In the genomic region with DNA sequence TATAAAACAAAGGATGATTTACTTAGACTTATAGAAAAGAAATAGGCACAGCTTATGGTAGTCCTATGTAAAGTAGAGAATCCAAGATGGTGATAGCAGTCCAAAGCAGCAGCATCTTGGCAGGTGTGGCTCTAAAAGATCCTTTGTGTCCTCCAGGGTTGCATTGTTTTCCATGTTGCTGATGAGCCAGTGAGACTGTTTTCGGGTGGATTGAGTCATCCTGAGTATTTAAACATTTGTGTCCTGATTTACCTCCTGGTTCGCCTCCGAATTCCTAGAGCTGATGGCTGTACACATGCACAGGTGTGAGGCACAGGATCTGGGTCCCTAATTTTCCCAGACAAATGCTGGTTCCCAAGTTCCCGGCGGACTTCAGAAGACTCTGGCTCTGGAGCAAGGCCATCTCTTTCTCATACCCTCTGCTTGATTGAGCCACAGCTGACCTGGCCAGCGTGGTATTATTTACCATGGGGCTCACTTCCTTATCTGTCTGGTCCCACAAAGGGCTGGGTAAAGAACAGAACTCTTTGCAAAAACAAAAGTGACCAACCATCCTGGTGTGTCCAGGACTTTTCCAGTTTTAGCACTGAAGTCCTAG, we compare ENCODE assay signal across 11 cellular contexts. TPM values are rescaled to one million over a fixed set of nuclear protein-coding genes. Genes with fewer than 3 reads are reported as not detected.
DNase-seq lines count a peak whose midpoint lies in the region; ATAC-seq and TF ChIP-seq lines count a peak whose summit lies in the region.
"Had no signal": no experiment of that assay in that cellular context is flagged by ENCODE, and none has a peak within 500 bp of the region (broad histone marks: within the 10 kb centered on the region; RNA-seq: fewer than 3 reads in every experiment).

No MANE protein-coding gene starts in this region.

- H3K4me1 ChIP-seq in OCI-LY3 (ENCODE audit: low read length) (peaks cover 26% of the 10 kb centered on the region), sigmoid colon (peaks cover 0 to 21% (median 9%) of the 10 kb centered on the region in 4 donors)

- peaks cover 3% of the 10 kb centered on the region for H3K9me3 Mint-ChIP-seq in osteocyte (ENCODE audit: unreplicated experiment)
- H3K9me3 Mint-ChIP-seq: dendritic cell treated with granulocyte-macrophage colony-stimulating factor and Interleukin-4, amounts not matched to agents 40 ng/mL and 50 ng/mL, for 4 days; nephron had no signal

- no peak for ATAC-seq in HG03159 (IDR thresholded peaks at IDR 0.05; ENCODE audit: unreplicated experiment)
- ATAC-seq: activated CD4-positive, CD25-positive, alpha-beta regulatory T cell treated with anti-CD3 and anti-CD28 coated beads, Interleukin-2, amount 50 U/mL, for 24 hours had no signal

- no peak for TF ChIP-seq EP300 in sigmoid colon (IDR thresholded peaks at IDR 0.05)

- H3K36me3 Mint-ChIP-seq in osteocyte (ENCODE audit: unreplicated experiment): peaks cover 46% of the 10 kb centered on the region

- H3K27me3 Mint-ChIP-seq in osteocyte (ENCODE audit: unreplicated experiment): no peaks in the 10 kb centered on the region

- H3K9me3 ChIP-seq in OCI-LY3 (ENCODE audit: insufficient read depth, low read length): no peaks in the 10 kb centered on the region
- H3K9me3 ChIP-seq in sigmoid colon: no peaks in the 10 kb centered on the region

- H3K36me3 ChIP-seq in OCI-LY3 (replicated peaks; ENCODE audit: low read depth, low read length) (no peaks in the 10 kb centered on the region), sigmoid colon (peaks cover 0 to 7% (median 0%) of the 10 kb centered on the region in 4 donors)

- TF ChIP-seq CTCF in OCI-LY3 (IDR thresholded peaks at IDR 0.05; ENCODE audit: low read depth, low read length): no peak
- TF ChIP-seq CTCF in osteocyte (IDR thresholded peaks at IDR 0.05): no peak
- TF ChIP-seq CTCF in sigmoid colon (IDR thresholded peaks at IDR 0.05): no peak

- DNase-seq in AG20443 (ENCODE audit: low spot score) (peak; percentile 32), cerebellar cortex (ENCODE audit: low spot score) (peak; percentile 34), osteocyte (ENCODE audit: extremely low spot score, unreplicated experiment) (no peak), putamen (ENCODE audit: low spot score) (no peak), sigmoid colon (no peak)
- no peak for DNase-seq in activated CD8-positive, alpha-beta memory T cell treated with anti-CD3 and anti-CD28 coated beads, Interleukin-2, amount 50 U/mL, for 4 hours

- peak overlapping the region; percentile 84 for H3K27ac Mint-ChIP-seq in osteocyte (ENCODE audit: unreplicated experiment)
- H3K27ac Mint-ChIP-seq: dendritic cell treated with granulocyte-macrophage colony-stimulating factor and Interleukin-4, amounts not matched to agents 40 ng/mL and 50 ng/mL, for 4 days; nephron had no signal

- H3K27me3 ChIP-seq in OCI-LY3 (ENCODE audit: low read depth, low read length) (0 out of 2 replicates have a peak, but pooled peaks cover 4% of the 10 kb centered on the region), sigmoid colon (no peaks in the 10 kb centered on the region)

- 68 to 81% methylated on average over 6 of the region's 6 CpGs for WGBS in sigmoid colon, 2 donors

- intact Hi-C loops in sigmoid colon (cut with DNase I): loop anchor here (2.0 to 5.0 kb wide), 3 partner anchors 112 to 322 kb away; no protein-coding TSS in a partner anchor

- H4K20me1 ChIP-seq in OCI-LY3 (ENCODE audit: insufficient read depth, low read length): no peaks in the 10 kb centered on the region

- H3K9ac ChIP-seq in OCI-LY3 (ENCODE audit: low read length): no peak overlapping the region

- TF ChIP-seq POLR2A in sigmoid colon (IDR thresholded peaks at IDR 0.05): no peak

- H2AFZ ChIP-seq in OCI-LY3 (ENCODE audit: low read depth, low read length): no peak overlapping the region

- no peak overlapping the region for H3K27ac ChIP-seq in OCI-LY3 (ENCODE audit: low read length)
- no peak overlapping the region for H3K27ac ChIP-seq in sigmoid colon

- H3K4me3 ChIP-seq in OCI-LY3 (ENCODE audit: low read length): peak overlapping the region; percentile 59; the same call in 1 of the 2 replicates
- no peak overlapping the region for H3K4me3 ChIP-seq in sigmoid colon

- peaks cover 63% of the 10 kb centered on the region for H3K4me1 Mint-ChIP-seq in osteocyte (ENCODE audit: unreplicated experiment)

- H3K79me2 ChIP-seq in OCI-LY3 (ENCODE audit: low read length): no peaks in the 10 kb centered on the region

- peak overlapping the region; percentile 1 for H3K4me3 Mint-ChIP-seq in osteocyte (ENCODE audit: unreplicated experiment)
- H3K4me3 Mint-ChIP-seq: dendritic cell treated with granulocyte-macrophage colony-stimulating factor and Interleukin-4, amounts not matched to agents 40 ng/mL and 50 ng/mL, for 4 days; nephron had no signal

- H3K4me2 ChIP-seq in OCI-LY3 (ENCODE audit: low read length): peak overlapping the region; percentile 75

RNA-seq across cellular contexts. Expression of gene ARNT2, which starts 51.0 kb away (rescaled TPM):
- total RNA-seq in osteocyte: 68.1 and 72.4 TPM in 2 replicates
- total RNA-seq in sigmoid colon: 10 to 100 TPM in 1 of 4 donors, 1 to 10 TPM in 3; 4.3 to 16.1 (median 7.0) TPM
- 1 to 10 TPM; 1.2 to 2.7 (median 1.8) TPM for polyA plus RNA-seq in sigmoid colon

Comparison
In these comparisons a context has a peak if more than half of its experiments do, and no peak if none do; other contexts are left out.
1. DNase-seq: peak in AG20443 (single experiment) and cerebellar cortex (single experiment); none in osteocyte (single experiment), activated CD8-positive, alpha-beta memory T cell treated with anti-CD3 and anti-CD28 coated beads, Interleukin-2, amount 50 U/mL, for 4 hours (single experiment), putamen (single experiment) and sigmoid colon (single experiment).